Comparison of ENCODE assay signal across 1 cellular context in genomic region chr16:85390511-85391174, GRCh38.
TF ChIP-seq lines count a peak whose summit lies in the region.

No MANE protein-coding gene starts in this region.

TF ChIP-seq in K562, 482 proteins besides CTCF, POLR2A, EP300 and RAD21 (continued from another document and continues in another):
- TF ChIP-seq ZNF609 (CRISPR knock-in tag; IDR thresholded peaks at IDR 0.05; ENCODE audit: borderline replicate concordance) (no peak), THRAP3 (IDR thresholded peaks at IDR 0.05; ENCODE audit: borderline replicate concordance) (no peak), HINFP (tag; conservative IDR thresholded peaks at IDR 0.05; ENCODE audit: low read depth) (no peak), SAP30 (IDR thresholded peaks at IDR 0.05; ENCODE audit: borderline replicate concordance, insufficient read depth, low read depth, low read length, poor library complexity, severe bottlenecking) (peak; percentile 48), SETDB1 (IDR thresholded peaks at IDR 0.05; ENCODE audit: low read length) (no peak), ESRRB (CRISPR knock-in tag; IDR thresholded peaks at IDR 0.05; ENCODE audit: borderline replicate concordance) (no peak), ZHX1 (conservative IDR thresholded peaks at IDR 0.05; ENCODE audit: low read length) (no peak), GATA2 (CRISPR knock-in tag; IDR thresholded peaks at IDR 0.05) (no peak), CHD4 (IDR thresholded peaks at IDR 0.05; ENCODE audit: insufficient read depth, insufficient replicate concordance, low read depth, low read length, poor library complexity, severe bottlenecking) (peak; percentile 18), ZNF644 (tag; IDR thresholded peaks at IDR 0.05; ENCODE audit: low read depth) (no peak), PHB2 (IDR thresholded peaks at IDR 0.05; ENCODE audit: low read depth) (no peak), UBTF (IDR thresholded peaks at IDR 0.05; ENCODE audit: borderline replicate concordance in 1 of 2, low read depth in 2 of 2, low read length in 2 of 2) (peak in 1 of 2 experiments; percentile 84; a peak in 2 of 4 replicates), GATAD2B (IDR thresholded peaks at IDR 0.05; ENCODE audit: borderline replicate concordance) (no peak), HMGN3 (IDR thresholded peaks at IDR 0.05; ENCODE audit: borderline replicate concordance, extremely low read depth, insufficient read length, low read depth, low read length) (no peak), ZNF324 (CRISPR knock-in tag; IDR thresholded peaks at IDR 0.05) (no peak), HMGXB4 (CRISPR knock-in tag; IDR thresholded peaks at IDR 0.05) (no peak), FOSL1 (tag; conservative IDR thresholded peaks at IDR 0.05) (peak; percentile 85), TAF9B (IDR thresholded peaks at IDR 0.05; ENCODE audit: partially characterized antibody) (no peak), POLR2H (tag; IDR thresholded peaks at IDR 0.05; ENCODE audit: low read depth) (no peak), ARID3A (IDR thresholded peaks at IDR 0.05; ENCODE audit: borderline replicate concordance, low read depth, low read length) (peak; percentile 26; the same call in 1 of the 2 replicates), CBX5 (IDR thresholded peaks at IDR 0.05; ENCODE audit: borderline replicate concordance, low read depth) (no peak), IFI16 (CRISPR knock-in tag; IDR thresholded peaks at IDR 0.05) (no peak), RBM17 (IDR thresholded peaks at IDR 0.05; ENCODE audit: borderline replicate concordance, low read depth, low read length) (no peak), FIP1L1 (IDR thresholded peaks at IDR 0.05; ENCODE audit: low read depth, low read length, poor library complexity, severe bottlenecking) (no peak), C11orf30 (IDR thresholded peaks at IDR 0.05; ENCODE audit: low read depth) (peak; percentile 74), ARID2 (IDR thresholded peaks at IDR 0.05) (no peak), FOXK1 (CRISPR knock-in tag; IDR thresholded peaks at IDR 0.05; ENCODE audit: borderline replicate concordance) (no peak), POLR2AphosphoS2 (IDR thresholded peaks at IDR 0.05; ENCODE audit: low read length) (no peak), ZNF699 (CRISPR knock-in tag; IDR thresholded peaks at IDR 0.05; ENCODE audit: insufficient replicate concordance) (no peak), FUS (optimal IDR thresholded peaks at IDR 0.05; ENCODE audit: low read depth, low read length) (no peak), ZFP30 (CRISPR knock-in tag; IDR thresholded peaks at IDR 0.05; ENCODE audit: borderline replicate concordance) (no peak), ATF4 (CRISPR knock-in tag; IDR thresholded peaks at IDR 0.05) (no peak), ZNF263 (CRISPR knock-in tag; IDR thresholded peaks at IDR 0.05; ENCODE audit: borderline replicate concordance) (no peak), ZNF274 (IDR thresholded peaks at IDR 0.05; ENCODE audit: borderline replicate concordance, low read depth, low read length) (no peak), E2F6 (IDR thresholded peaks at IDR 0.05; ENCODE audit: borderline replicate concordance in 1 of 2, extremely low read depth in 1 of 2, insufficient read depth in 1 of 2, insufficient read length in 1 of 2, low read depth in 1 of 2, low read length in 1 of 2, poor library complexity in 1 of 2, severe bottlenecking in 1 of 2) (peak; percentile 13 to 40), POLR2G (IDR thresholded peaks at IDR 0.05; ENCODE audit: low read depth, low read length) (no peak), RBM25 (IDR thresholded peaks at IDR 0.05; ENCODE audit: low read depth, low read length, severe bottlenecking) (no peak), OTX1 (CRISPR knock-in tag; IDR thresholded peaks at IDR 0.05) (no peak), BRF1 (IDR thresholded peaks at IDR 0.05; ENCODE audit: borderline replicate concordance, extremely low read depth, insufficient read length) (no peak), MBD1 (CRISPR knock-in tag; IDR thresholded peaks at IDR 0.05) (no peak)
